Comparison of ENCODE assay signal across 21 cellular contexts in the genomic region with DNA sequence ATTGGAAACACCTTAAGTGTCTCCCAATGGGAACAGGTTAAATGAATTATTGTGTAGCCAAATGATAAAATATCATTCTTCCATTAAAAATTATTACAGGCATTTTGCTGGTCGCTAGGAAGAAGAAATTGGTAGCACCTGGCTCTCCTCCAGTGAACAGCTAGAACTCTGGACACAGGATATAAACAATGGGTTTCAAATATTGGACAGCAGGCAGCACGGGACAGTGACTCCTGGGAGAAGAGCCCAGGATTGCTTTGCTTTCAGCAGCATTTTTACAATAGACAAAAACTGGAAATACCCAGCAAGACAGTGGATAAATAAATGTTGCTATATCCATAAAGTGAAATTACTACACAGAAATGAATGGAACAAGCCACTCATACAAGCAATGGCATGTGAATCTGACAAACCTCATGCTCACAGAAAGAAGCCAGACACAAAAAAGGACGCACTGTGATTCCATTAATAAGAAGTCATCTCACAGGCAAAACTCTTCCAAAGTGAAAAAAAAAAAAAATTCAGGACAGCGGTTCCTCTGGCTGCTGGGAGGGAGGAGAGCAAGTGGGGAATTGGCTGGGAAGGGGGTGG. TPM values are rescaled to one million over a fixed set of nuclear protein-coding genes. Genes with fewer than 3 reads are reported as not detected.
"Had no signal": no experiment of that assay in that cellular context is flagged by ENCODE, and none has a peak within 500 bp of the region (broad histone marks: within the 10 kb centered on the region; RNA-seq: fewer than 3 reads in every experiment).

No MANE protein-coding gene starts in this region.

- H3K4me3 Mint-ChIP-seq: activated naive CD4-positive, alpha-beta T cell treated with anti-CD3 and anti-CD28 coated beads, Interleukin-2, amount 50 U/mL, for 24 hours; immature natural killer cell; natural killer cell treated with Interleukin-12 subunit alpha and Interleukin-12 subunit beta and Interleukin-15 and Interleukin-18, amount 100 ng/mL, for 72 hours; T-helper 17 cell had no signal

- H3K36me3 Mint-ChIP-seq: activated naive CD4-positive, alpha-beta T cell treated with anti-CD3 and anti-CD28 coated beads, Interleukin-2, amount 50 U/mL, for 24 hours; immature natural killer cell; natural killer cell treated with Interleukin-12 subunit alpha and Interleukin-12 subunit beta and Interleukin-15 and Interleukin-18, amount 100 ng/mL, for 72 hours had no signal

- H3K9me3 Mint-ChIP-seq: activated naive CD4-positive, alpha-beta T cell treated with anti-CD3 and anti-CD28 coated beads, Interleukin-2, amount 50 U/mL, for 24 hours; natural killer cell treated with Interleukin-12 subunit alpha and Interleukin-12 subunit beta and Interleukin-15 and Interleukin-18, amount 100 ng/mL, for 72 hours had no signal

- H3K36me3 ChIP-seq: adrenal gland, gastrocnemius medialis, heart right ventricle, tibial nerve had no signal

- H3K4me1 ChIP-seq: adrenal gland, gastrocnemius medialis, heart right ventricle had no signal

- H3K27ac ChIP-seq: adrenal gland, dorsolateral prefrontal cortex, epithelial cell of prostate, gastrocnemius medialis, heart right ventricle, tibial nerve had no signal

- H3K4me1 Mint-ChIP-seq: activated naive CD4-positive, alpha-beta T cell treated with anti-CD3 and anti-CD28 coated beads, Interleukin-2, amount 50 U/mL, for 24 hours; immature natural killer cell; T-helper 17 cell had no signal

- H3K9me3 ChIP-seq: adrenal gland, gastrocnemius medialis, tibial nerve had no signal

- ATAC-seq: gastrocnemius medialis; heart right ventricle; left ventricle myocardium superior; natural killer cell treated with Interleukin-12 subunit alpha and Interleukin-12 subunit beta and Interleukin-15 and Interleukin-18, amount 100 ng/mL, for 72 hours; T-helper 17 cell had no signal

- H3K27me3 Mint-ChIP-seq: activated naive CD4-positive, alpha-beta T cell treated with anti-CD3 and anti-CD28 coated beads, Interleukin-2, amount 50 U/mL, for 24 hours; natural killer cell treated with Interleukin-12 subunit alpha and Interleukin-12 subunit beta and Interleukin-15 and Interleukin-18, amount 100 ng/mL, for 72 hours; T-helper 17 cell had no signal

- H3K27ac Mint-ChIP-seq: activated naive CD4-positive, alpha-beta T cell treated with anti-CD3 and anti-CD28 coated beads, Interleukin-2, amount 50 U/mL, for 24 hours; immature natural killer cell; natural killer cell treated with Interleukin-12 subunit alpha and Interleukin-12 subunit beta and Interleukin-15 and Interleukin-18, amount 100 ng/mL, for 72 hours; T-helper 17 cell had no signal

- H3K4me3 ChIP-seq: adrenal gland, dorsolateral prefrontal cortex, gastrocnemius medialis, heart right ventricle, tibial nerve had no signal

- DNase-seq: activated CD4-positive, alpha-beta T cell treated with anti-CD3 and anti-CD28 coated beads, Interleukin-2, amount 50 U/mL, for 48 hours; activated gamma-delta T cell; adrenal gland; dorsolateral prefrontal cortex; gastrocnemius medialis; heart right ventricle; immature natural killer cell; left ventricle myocardium superior; mesenchymal stem cell; nucleus accumbens; posterior cingulate gyrus; retina; stimulated activated CD4-positive, alpha-beta T cell treated with anti-CD3 and anti-CD28 coated beads, Interleukin-12 subunit alpha, Interleukin-12 subunit beta, amount 100 ng/mL, for 4 hours; stimulated activated CD4-positive, alpha-beta T cell treated with anti-CD3 and anti-CD28 coated beads, Interleukin-1b, Interleukin-23, amount 100 ng/mL, for 48 hours; stimulated activated CD8-positive, alpha-beta memory T cell treated with anti-CD3 and anti-CD28 coated beads, Interleukin-4, amount 100 ng/mL, for 48 hours; stimulated activated naive CD4-positive, alpha-beta T cell; T-helper 17 cell had no signal

- H3K27me3 ChIP-seq: gastrocnemius medialis, tibial nerve had no signal

RNA-seq across cellular contexts. Expression of gene LAMA1, which starts 50.5 kb away (rescaled TPM):
- total RNA-seq: natural killer cell treated with Interleukin-12 subunit alpha and Interleukin-12 subunit beta and Interleukin-15 and Interleukin-18, amount 100 ng/mL, for 72 hours; T-helper 17 cell had no signal
- polyA plus RNA-seq: immature natural killer cell had no signal
